Comparison of ENCODE assay signal across 12 cellular contexts in the genomic region with DNA sequence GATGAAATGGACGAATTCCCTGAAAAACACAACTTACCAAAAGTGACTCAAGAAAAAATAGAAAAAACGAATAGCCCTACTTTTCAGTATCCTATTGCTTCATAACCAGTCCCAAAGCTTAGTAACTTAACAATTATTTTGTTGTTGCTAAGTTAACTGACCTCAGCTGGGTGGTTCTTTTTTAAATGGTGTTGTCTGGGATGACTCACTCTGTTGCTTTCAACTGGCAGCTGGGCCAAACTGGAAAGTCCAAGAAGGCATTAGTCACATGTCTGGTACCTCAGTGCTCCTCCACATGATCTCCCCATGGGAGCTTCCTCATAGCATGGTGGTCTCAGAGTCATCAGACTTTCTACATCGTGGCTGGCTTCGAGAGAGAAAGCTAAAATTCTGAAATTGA. TPM values are rescaled to one million over a fixed set of nuclear protein-coding genes. Genes with fewer than 3 reads are reported as not detected.
DNase-seq lines count a peak whose midpoint lies in the region; TF ChIP-seq lines count a peak whose summit lies in the region.
"Had no signal": no experiment of that assay in that cellular context is flagged by ENCODE, and none has a peak within 500 bp of the region (broad histone marks: within the 10 kb centered on the region; RNA-seq: fewer than 3 reads in every experiment).

No MANE protein-coding gene starts in this region.

- intact Hi-C loops in stomach (cut with DNase I; ENCODE audit: low total_unique reads), result no loop called here
- intact Hi-C loops in thyroid gland (cut with DNase I), result no loop called here
- intact Hi-C loops in dorsolateral prefrontal cortex (cut with DNase I), result no loop called here

- H3K4me1 ChIP-seq in stomach (no peaks in the 10 kb centered on the region), thyroid gland (no peaks in the 10 kb centered on the region)
- H3K4me1 ChIP-seq: Peyer's patch had no signal

- H3K4me3 ChIP-seq in fibroblast of pulmonary artery (replicated peaks; ENCODE audit: low read depth, low read length) (no peak overlapping the region), stomach (no peak overlapping the region), thyroid gland (replicated peaks in 1 of 3) (no peak overlapping the region), dorsolateral prefrontal cortex (no peak overlapping the region)
- H3K4me3 ChIP-seq: Peyer's patch had no signal

- DNase-seq in NK-92 treated with Interleukin-12 subunit alpha and Interleukin-12 subunit beta, amount 100 ng/mL, for 24 hours (lab: John Stamatoyannopoulos, UW), result peak; percentile 25
- DNase-seq in NK-92 (lab: John Stamatoyannopoulos, UW; ENCODE audit: unreplicated experiment) (no peak), RPMI7951 (ENCODE audit: low read depth) (peak; percentile 70), fibroblast of pulmonary artery (ENCODE audit: low read depth) (peak; percentile 78), stomach (peak; percentile 1), NCI-H524 (lab: John Stamatoyannopoulos, UW) (no peak), thyroid gland (no peak), dorsolateral prefrontal cortex (no peak)
- DNase-seq: activated CD8-positive, alpha-beta memory T cell treated with anti-CD3 and anti-CD28 coated beads, Interleukin-2, amount 50 U/mL, for 48 hours; KBM-7; Peyer's patch had no signal

- TF ChIP-seq POLR2A in stomach (IDR thresholded peaks at IDR 0.05) (no peak), thyroid gland (IDR thresholded peaks at IDR 0.05) (no peak)

- whole genome bisulfite sequencing in stomach, 5 donors, result 50 to 65% (median 64%) methylated on average over 4 of the region's 4 CpGs
- 65 to 70% methylated on average over 4 of the region's 4 CpGs for WGBS in thyroid gland, 2 donors

- TF ChIP-seq CTCF in fibroblast of pulmonary artery (IDR thresholded peaks at IDR 0.05; ENCODE audit: low read length, missing control alignments) (no peak), stomach (IDR thresholded peaks at IDR 0.05) (no peak), thyroid gland (IDR thresholded peaks at IDR 0.05) (no peak), dorsolateral prefrontal cortex (IDR thresholded peaks at IDR 0.05 in 54 of 56, conservative IDR thresholded peaks at IDR 0.05 in 2 of 56; ENCODE audit: low read depth in 1 of 56, partially characterized antibody in 56 of 56) (no peak)

- TF ChIP-seq EP300 in stomach (IDR thresholded peaks at IDR 0.05), result no peak

- H3K9me3 ChIP-seq in stomach (peaks cover 5 to 46% (median 40%) of the 10 kb centered on the region in 4 donors), thyroid gland (no peaks in the 10 kb centered on the region)

- H3K27ac ChIP-seq in stomach (no peak overlapping the region), thyroid gland (no peak overlapping the region), dorsolateral prefrontal cortex (no peak overlapping the region)
- H3K27ac ChIP-seq: 22Rv1, Peyer's patch had no signal

- H3K36me3 ChIP-seq in stomach (no peaks in the 10 kb centered on the region), thyroid gland (no peaks in the 10 kb centered on the region)
- H3K36me3 ChIP-seq: Peyer's patch had no signal

- H3K27me3 ChIP-seq in stomach, result no peaks in the 10 kb centered on the region
- no peaks in the 10 kb centered on the region for H3K27me3 ChIP-seq in thyroid gland
- H3K27me3 ChIP-seq in dorsolateral prefrontal cortex, result peaks cover 0 to 3% (median 0%) of the 10 kb centered on the region in 45 donors
- H3K27me3 ChIP-seq: Peyer's patch had no signal

RNA-seq across cellular contexts. Expression of gene ADAMTS2, which starts 47.8 kb away (rescaled TPM):
- total RNA-seq in RPMI7951 (2014; rRNA removed; shearing (Covaris generic)), result 0.49 and 0.60 TPM in 2 replicates
- total RNA-seq in stomach, result 10 to 100 TPM in 4 of 5 donors, 1 to 10 TPM in 1; 4.1 to 41.5 (median 31.4) TPM
- 1 to 10 TPM; 1.8 to 6.2 (median 3.5) TPM for polyA plus RNA-seq in stomach
- 10 to 100 TPM in 1 of 4 donors, 1 to 10 TPM in 3; 3.5 to 16.2 (median 7.3) TPM for total RNA-seq in thyroid gland
- total RNA-seq in dorsolateral prefrontal cortex, result 10 to 100 TPM in 51 of 120 experiments, 1 to 10 TPM in 69; 2.8 to 27.6 (median 9.1) TPM

Comparison
In these comparisons a context has a peak if more than half of its experiments do, and no peak if none do; other contexts are left out.
1. DNase-seq: peak in NK-92 treated with Interleukin-12 subunit alpha and Interleukin-12 subunit beta, amount 100 ng/mL, for 24 hours (single experiment), RPMI7951 (single experiment), fibroblast of pulmonary artery (single experiment) and stomach (single experiment); none in NK-92 (single experiment), NCI-H524 (0 of 2), thyroid gland (0 of 2) and dorsolateral prefrontal cortex (0 of 10).